10 cellular contexts compared by ENCODE assay signal in the genomic region with DNA sequence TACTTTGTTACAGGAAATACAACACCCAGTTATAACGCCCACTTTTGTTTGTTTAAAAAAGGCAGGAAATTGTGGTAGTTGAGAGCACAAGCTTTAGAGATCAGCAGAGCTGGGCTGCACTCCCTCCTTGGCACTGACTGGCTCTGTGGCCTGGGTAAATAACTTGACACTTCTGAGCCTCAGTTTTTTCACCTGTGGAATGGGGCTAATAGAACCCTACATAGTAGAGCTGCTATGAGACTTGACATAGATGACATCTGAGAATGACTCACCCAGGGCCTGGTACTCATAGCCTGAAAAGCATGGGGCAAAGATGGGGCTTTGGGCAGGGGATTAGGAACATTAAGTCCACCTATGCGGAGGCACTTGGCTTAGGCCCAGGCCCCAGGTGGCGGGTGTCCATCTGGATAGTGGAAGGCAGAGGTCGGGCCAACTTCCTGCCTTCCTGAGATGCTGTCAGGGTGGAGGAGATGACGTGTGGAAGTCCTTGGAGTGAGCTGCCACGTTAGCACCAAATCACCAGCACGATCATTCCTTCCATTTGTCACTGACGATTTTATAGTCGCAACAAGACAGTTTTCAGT.
A peak's percentile ranks its signal among the peaks of the same experiment; 100 is the strongest.
DNase-seq lines count a peak whose midpoint lies in the region; ATAC-seq and TF ChIP-seq lines count a peak whose summit lies in the region.
"Had no signal": no experiment of that assay in that cellular context is flagged by ENCODE, and none has a peak within 500 bp of the region (broad histone marks: within the 10 kb centered on the region; RNA-seq: fewer than 3 reads in every experiment).

No MANE protein-coding gene starts in this region.

- H3K4me1 ChIP-seq in endodermal cell (ENCODE audit: control insufficient read depth, insufficient read depth, low read length), result no peaks in the 10 kb centered on the region

- WGBS in endodermal cell (ENCODE audit: insufficient coverage in 1 of 2, insufficient read length in 1 of 2), 2 experiments, result 91 to 97% methylated on average over 6 to 9 of the region's 9 CpGs

- H3K4me1 Mint-ChIP-seq in chondrocyte (ENCODE audit: low read depth) (peaks cover 7% of the 10 kb centered on the region), endodermal cell (no peaks in the 10 kb centered on the region)
- peaks cover 86% of the 10 kb centered on the region for H3K4me1 Mint-ChIP-seq in stimulated activated naive CD8-positive, alpha-beta T cell treated with anti-CD3 and anti-CD28 coated beads, Interleukin-15, amount 100 ng/mL, for 72 hours

- peak; percentile 48 for DNase-seq in activated naive CD4-positive, alpha-beta T cell treated with Interleukin-2 at 50 U/mL for 16 hours
- no peak for DNase-seq in activated naive CD4-positive, alpha-beta T cell treated with anti-CD3 and anti-CD28 coated beads, Interleukin-2, amount 50 U/mL, for 16 hours
- DNase-seq in activated CD4-positive, alpha-beta T cell treated with anti-CD3 and anti-CD28 coated beads for 48 hours, result peak; percentile 41
- DNase-seq in chondrocyte (ENCODE audit: low spot score) (peak; percentile 61), iPS-NIHi7 (ENCODE audit: extremely low spot score) (no peak), kidney glomerular epithelial cell (lab: John Stamatoyannopoulos, UW) (no peak), endodermal cell (no peak)
- DNase-seq in stimulated activated naive CD8-positive, alpha-beta T cell treated with anti-CD3 and anti-CD28 coated beads, Interleukin-15, amount 100 ng/mL, for 72 hours, result peak in 1 of 2 donors; percentile 34
- DNase-seq: ovary, SK-N-SH had no signal

- H3K4me3 Mint-ChIP-seq in chondrocyte (ENCODE audit: unreplicated experiment), result no peak overlapping the region
- H3K4me3 Mint-ChIP-seq in stimulated activated naive CD8-positive, alpha-beta T cell treated with anti-CD3 and anti-CD28 coated beads, Interleukin-15, amount 100 ng/mL, for 72 hours, result no peak overlapping the region
- H3K4me3 Mint-ChIP-seq in endodermal cell, result no peak overlapping the region

- H3K36me3 Mint-ChIP-seq in chondrocyte (ENCODE audit: low read depth), result no peaks in the 10 kb centered on the region
- no peaks in the 10 kb centered on the region for H3K36me3 Mint-ChIP-seq in endodermal cell (ENCODE audit: low read depth)

- H3K9me3 Mint-ChIP-seq in chondrocyte (ENCODE audit: low read depth), result peaks cover 5% of the 10 kb centered on the region
- peaks cover 0 to 7% of the 10 kb centered on the region in 2 donors for H3K9me3 Mint-ChIP-seq in stimulated activated naive CD8-positive, alpha-beta T cell treated with anti-CD3 and anti-CD28 coated beads, Interleukin-15, amount 100 ng/mL, for 72 hours
- no peaks in the 10 kb centered on the region for H3K9me3 Mint-ChIP-seq in endodermal cell

- no peak overlapping the region for H3K4me3 ChIP-seq in endodermal cell (ENCODE audit: low read length)
- H3K4me3 ChIP-seq: ovary had no signal

- no peak overlapping the region for H3K27ac Mint-ChIP-seq in chondrocyte (ENCODE audit: unreplicated experiment)
- H3K27ac Mint-ChIP-seq in stimulated activated naive CD8-positive, alpha-beta T cell treated with anti-CD3 and anti-CD28 coated beads, Interleukin-15, amount 100 ng/mL, for 72 hours, result peak overlapping the region; percentile 65 to 77
- H3K27ac Mint-ChIP-seq in endodermal cell, result no peak overlapping the region

- no peak for TF ChIP-seq CTCF in chondrocyte (IDR thresholded peaks at IDR 0.05)
- no peak for TF ChIP-seq CTCF in endodermal cell (conservative IDR thresholded peaks at IDR 0.05)

- no peaks in the 10 kb centered on the region for H3K36me3 ChIP-seq in endodermal cell (ENCODE audit: control insufficient read depth, insufficient read depth, low read length)
- H3K36me3 ChIP-seq: ovary had no signal

- no peaks in the 10 kb centered on the region for H3K9me3 ChIP-seq in endodermal cell (ENCODE audit: control insufficient read depth, low read length)
- H3K9me3 ChIP-seq: ovary, SK-N-SH had no signal

- peaks cover 17% of the 10 kb centered on the region for H3K27me3 Mint-ChIP-seq in chondrocyte (ENCODE audit: low read depth)
- no peaks in the 10 kb centered on the region for H3K27me3 Mint-ChIP-seq in stimulated activated naive CD8-positive, alpha-beta T cell treated with anti-CD3 and anti-CD28 coated beads, Interleukin-15, amount 100 ng/mL, for 72 hours
- no peaks in the 10 kb centered on the region for H3K27me3 Mint-ChIP-seq in endodermal cell (ENCODE audit: insufficient read depth)

- no peak overlapping the region for H3K27ac ChIP-seq in endodermal cell (ENCODE audit: low read depth, low read length)
- H3K27ac ChIP-seq: ovary had no signal

- no peaks in the 10 kb centered on the region for H3K27me3 ChIP-seq in endodermal cell (ENCODE audit: control insufficient read depth, insufficient read depth, low read length, poor library complexity, severe bottlenecking)
- H3K27me3 ChIP-seq: ovary had no signal

- ATAC-seq in stimulated activated naive CD8-positive, alpha-beta T cell treated with anti-CD3 and anti-CD28 coated beads, Interleukin-15, amount 100 ng/mL, for 72 hours, result peak; percentile 64

- no peak overlapping the region for H3K9ac ChIP-seq in endodermal cell (ENCODE audit: extremely low read depth, low read length, poor library complexity, severe bottlenecking)
- H3K9ac ChIP-seq: SK-N-SH had no signal

Comparison
In these comparisons a context has a peak if more than half of its experiments do, and no peak if none do; other contexts are left out.
1. DNase-seq: peak in activated naive CD4-positive, alpha-beta T cell treated with Interleukin-2 at 50 U/mL for 16 hours (single experiment), activated CD4-positive, alpha-beta T cell treated with anti-CD3 and anti-CD28 coated beads for 48 hours (single experiment) and chondrocyte (single experiment); none in activated naive CD4-positive, alpha-beta T cell treated with anti-CD3 and anti-CD28 coated beads, Interleukin-2, amount 50 U/mL, for 16 hours (single experiment), iPS-NIHi7 (single experiment), kidney glomerular epithelial cell (single experiment) and endodermal cell (single experiment).
2. H3K27ac Mint-ChIP-seq: peak in stimulated activated naive CD8-positive, alpha-beta T cell treated with anti-CD3 and anti-CD28 coated beads, Interleukin-15, amount 100 ng/mL, for 72 hours (2 of 2); none in chondrocyte (single experiment) and endodermal cell (single experiment).